ENCODE assay signal across 8 cellular contexts in genomic region chr2:61017556-61018318, GRCh38. TPM values are rescaled to one million over a fixed set of nuclear protein-coding genes. Genes with fewer than 3 reads are reported as not detected.
DNase-seq lines count a peak whose midpoint lies in the region; ATAC-seq and TF ChIP-seq lines count a peak whose summit lies in the region.

PEX13 (plus strand) TSS chr2:61017720; CDS start chr2:61017760, 40 bp downstream.
A gene with protein sequence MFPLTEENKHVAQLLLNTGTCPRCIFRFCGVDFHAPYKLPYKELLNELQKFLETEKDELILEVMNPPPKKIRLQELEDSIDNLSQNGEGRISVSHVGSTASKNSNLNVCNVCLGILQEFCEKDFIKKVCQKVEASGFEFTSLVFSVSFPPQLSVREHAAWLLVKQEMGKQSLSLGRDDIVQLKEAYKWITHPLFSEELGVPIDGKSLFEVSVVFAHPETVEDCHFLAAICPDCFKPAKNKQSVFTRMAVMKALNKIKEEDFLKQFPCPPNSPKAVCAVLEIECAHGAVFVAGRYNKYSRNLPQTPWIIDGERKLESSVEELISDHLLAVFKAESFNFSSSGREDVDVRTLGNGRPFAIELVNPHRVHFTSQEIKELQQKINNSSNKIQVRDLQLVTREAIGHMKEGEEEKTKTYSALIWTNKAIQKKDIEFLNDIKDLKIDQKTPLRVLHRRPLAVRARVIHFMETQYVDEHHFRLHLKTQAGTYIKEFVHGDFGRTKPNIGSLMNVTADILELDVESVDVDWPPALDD (minus strand): TSS chr2:61018255. CDS start chr2:61011890, 6,365 bp downstream.

- TF ChIP-seq POLR2A in right lobe of liver (IDR thresholded peaks at IDR 0.05) = peak; percentile 75

- no peaks in the 10 kb centered on the region for H3K36me3 ChIP-seq in right lobe of liver

- H3K4me1 ChIP-seq in right lobe of liver = peaks cover 0 to 27% (median 4%) of the 10 kb centered on the region in 4 donors

- intact Hi-C loops in right lobe of liver (cut with DNase I) = no loop called here

- DNase-seq in AG09309 (ENCODE audit: low read depth) (no peak), NCI-H345 (lab: John Stamatoyannopoulos, UW) (peak; percentile 87), dermis blood vessel endothelial cell (peak; percentile 83), right lobe of liver (peak; percentile 81 to 90 (median 87))
- DNase-seq in activated CD4-positive, alpha-beta T cell treated with anti-CD3 and anti-CD28 coated beads for 48 hours = peak; percentile 79
- peak; percentile 72 for DNase-seq in stimulated activated CD4-positive, alpha-beta T cell treated with anti-CD3 and anti-CD28 coated beads, Interleukin-4, amount 100 ng/mL, for 24 hours

- 0% methylated on average over 13 of the region's 39 CpGs for WGBS in right lobe of liver (ENCODE audit: insufficient coverage, low coverage, low lambda C conversion rate, missing lambda C conversion rate)

- TF ChIP-seq CTCF in AG09309 (IDR thresholded peaks at IDR 0.05; ENCODE audit: control insufficient read depth, insufficient read depth, low read depth, low read length, missing control alignments) (no peak), right lobe of liver (IDR thresholded peaks at IDR 0.05) (no peak)

- peak; percentile 57 for ATAC-seq in GM18861 (IDR thresholded peaks at IDR 0.05; ENCODE audit: unreplicated experiment)
- peak; percentile 79 for ATAC-seq in HG03064 (IDR thresholded peaks at IDR 0.05; ENCODE audit: low read depth, unreplicated experiment)
- peak; percentile 87 to 96 (median 91) for ATAC-seq in right lobe of liver

- H3K27me3 ChIP-seq in right lobe of liver = no peaks in the 10 kb centered on the region

- H3K27ac ChIP-seq in right lobe of liver = peak within 1 kb of the TSS; percentile 90 to 95 (median 92)

- H3K9me3 ChIP-seq in right lobe of liver = no peaks in the 10 kb centered on the region

- H3K4me3 ChIP-seq in AG09309 (ENCODE audit: control insufficient read depth, low read depth, low read length) = peak within 1 kb of the TSS; percentile 94
- peak within 1 kb of the TSS; percentile 73 to 95 (median 83) for H3K4me3 ChIP-seq in right lobe of liver

RNA-seq across cellular contexts. Expression of gene PEX13, which starts in this region (rescaled TPM):
- total RNA-seq in dermis blood vessel endothelial cell (44.9 and 50.7 TPM in 2 replicates), right lobe of liver (10 to 100 TPM; 23.0 to 34.3 (median 26.3) TPM)

RNA-seq across cellular contexts. Expression of the second gene that starts in this region (rescaled TPM):
- total RNA-seq in dermis blood vessel endothelial cell (10.4 and 10.5 TPM in 2 replicates), right lobe of liver (10 to 100 TPM in 5 of 6 experiments, 1 to 10 TPM in 1; 8.6 to 15.3 (median 13.1) TPM)
